ENCODE assay signal across 8 cellular contexts in the genomic region with DNA sequence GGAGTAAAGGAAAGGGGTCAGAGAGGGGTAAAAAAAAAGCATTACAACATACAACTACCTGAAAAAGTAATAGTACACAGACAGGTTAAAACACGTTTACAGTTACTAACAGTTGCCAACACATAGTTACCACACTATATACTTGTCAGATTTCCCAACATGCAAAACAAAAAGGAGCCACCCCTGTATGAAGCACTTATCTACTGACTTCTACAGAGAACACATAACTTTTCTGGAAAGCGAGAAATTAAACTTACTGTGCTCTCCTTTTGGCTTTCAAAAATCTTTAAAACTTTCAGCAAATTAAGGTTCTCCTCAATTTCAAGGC. TPM values are rescaled to one million over a fixed set of nuclear protein-coding genes. Genes with fewer than 3 reads are reported as not detected.
DNase-seq lines count a peak whose midpoint lies in the region; ATAC-seq and TF ChIP-seq lines count a peak whose summit lies in the region.

No MANE protein-coding gene starts in this region.

- no peaks in the 10 kb centered on the region for H3K9me3 ChIP-seq in gastroesophageal sphincter
- no peaks in the 10 kb centered on the region for H3K9me3 ChIP-seq in suprapubic skin

- peaks cover 7 to 62% (median 21%) of the 10 kb centered on the region in 3 donors for H3K4me1 ChIP-seq in gastroesophageal sphincter
- H3K4me1 ChIP-seq in suprapubic skin: peaks cover 53% of the 10 kb centered on the region

- H3K36me3 ChIP-seq in gastroesophageal sphincter: no peaks in the 10 kb centered on the region
- H3K36me3 ChIP-seq in suprapubic skin: no peaks in the 10 kb centered on the region

- CTCF ChIA-PET in activated B cell treated with CpG ODN at 0.5 μM for 24 hours (lab: Charles Lee): no interaction called here

- peak overlapping the region; percentile 67 to 97 for H3K4me3 ChIP-seq in gastroesophageal sphincter
- peak overlapping the region; percentile 96 for H3K4me3 ChIP-seq in suprapubic skin

- no peak for DNase-seq in activated T-cell treated with anti-CD3 and anti-CD28 coated beads, Interleukin-2, amount 50 U/mL, for 24 hours
- DNase-seq in activated T-cell treated with anti-CD3 and anti-CD28 coated beads, Interleukin-2, amount 50 U/mL, for 48 hours: no peak
- DNase-seq in activated B cell treated with CpG ODN at 0.5 μM for 24 hours (no peak), suprapubic skin (ENCODE audit: low spot score in 2 of 2) (no peak), HCEC 1CT (no peak)

- peaks cover 19% of the 10 kb centered on the region for H3K36me3 Mint-ChIP-seq in activated T-cell treated with anti-CD3 and anti-CD28 coated beads, Interleukin-2, amount 50 U/mL, for 24 hours (ENCODE audit: low read depth)
- H3K36me3 Mint-ChIP-seq in activated B cell treated with CpG ODN at 0.5 μM for 24 hours (ENCODE audit: low read depth): peaks cover 12% of the 10 kb centered on the region

- 23 to 32% methylated on average over 2 of the region's 2 CpGs for WGBS in gastroesophageal sphincter (ENCODE audit: low coverage in 1 of 2), 2 donors
- WGBS in suprapubic skin: 16% methylated on average over 2 of the region's 2 CpGs

- peak overlapping the region; percentile 98 for H3K27ac Mint-ChIP-seq in activated T-cell treated with anti-CD3 and anti-CD28 coated beads, Interleukin-2, amount 50 U/mL, for 24 hours
- peak overlapping the region; percentile 83 for H3K27ac Mint-ChIP-seq in activated B cell treated with CpG ODN at 0.5 μM for 24 hours

- POLR2A ChIA-PET in activated B cell treated with CpG ODN at 0.5 μM for 24 hours (lab: Charles Lee): interaction anchor here (0.6 to 3.3 kb wide), 4 partner anchors 70 to 296 kb away, joined by 3 to 33 read pairs (median 7); partner anchors contain the start of gene YME1L1

- ATAC-seq in activated B cell treated with CpG ODN at 0.5 μM for 24 hours (ENCODE audit: low read depth) (no peak), gastroesophageal sphincter (no peak), HG03108 (IDR thresholded peaks at IDR 0.05; ENCODE audit: unreplicated experiment) (no peak), GM19035 (IDR thresholded peaks at IDR 0.05; ENCODE audit: unreplicated experiment) (no peak)

- H3K9me3 Mint-ChIP-seq in activated T-cell treated with anti-CD3 and anti-CD28 coated beads, Interleukin-2, amount 50 U/mL, for 24 hours: no peaks in the 10 kb centered on the region
- no peaks in the 10 kb centered on the region for H3K9me3 Mint-ChIP-seq in activated B cell treated with CpG ODN at 0.5 μM for 24 hours

- TF ChIP-seq CTCF in activated B cell treated with CpG ODN at 0.5 μM for 24 hours (IDR thresholded peaks at IDR 0.05) (no peak), gastroesophageal sphincter (IDR thresholded peaks at IDR 0.05) (no peak), suprapubic skin (IDR thresholded peaks at IDR 0.05) (no peak)

- TF ChIP-seq EP300 in gastroesophageal sphincter (IDR thresholded peaks at IDR 0.05) (no peak), suprapubic skin (IDR thresholded peaks at IDR 0.05) (no peak)

- H3K4me3 Mint-ChIP-seq in activated T-cell treated with anti-CD3 and anti-CD28 coated beads, Interleukin-2, amount 50 U/mL, for 24 hours: peak overlapping the region; percentile 92
- peak overlapping the region; percentile 98 for H3K4me3 Mint-ChIP-seq in activated B cell treated with CpG ODN at 0.5 μM for 24 hours

- TF ChIP-seq POLR2A in gastroesophageal sphincter (IDR thresholded peaks at IDR 0.05) (no peak), suprapubic skin (IDR thresholded peaks at IDR 0.05) (no peak)

- no peaks in the 10 kb centered on the region for H3K27me3 Mint-ChIP-seq in activated T-cell treated with anti-CD3 and anti-CD28 coated beads, Interleukin-2, amount 50 U/mL, for 24 hours
- peaks cover 3% of the 10 kb centered on the region for H3K27me3 Mint-ChIP-seq in activated B cell treated with CpG ODN at 0.5 μM for 24 hours

- H3K27ac ChIP-seq in gastroesophageal sphincter (peak overlapping the region in 3 of 4 donors; percentile 32 to 95 (median 93)), suprapubic skin (peak overlapping the region; percentile 98)

- H3K27me3 ChIP-seq in gastroesophageal sphincter: peaks cover 10% of the 10 kb centered on the region
- H3K27me3 ChIP-seq in suprapubic skin: no peaks in the 10 kb centered on the region

- intact Hi-C loops in activated B cell treated with CpG ODN at 0.5 μM for 24 hours (cut with micrococcal nuclease): loop anchor here (1.0 to 5.0 kb wide), 3 partner anchors 8 to 36 kb away; no protein-coding TSS in a partner anchor

- H3K4me1 Mint-ChIP-seq in activated T-cell treated with anti-CD3 and anti-CD28 coated beads, Interleukin-2, amount 50 U/mL, for 24 hours (ENCODE audit: low read depth): peaks cover 54% of the 10 kb centered on the region
- H3K4me1 Mint-ChIP-seq in activated B cell treated with CpG ODN at 0.5 μM for 24 hours: peaks cover 62% of the 10 kb centered on the region

RNA-seq across cellular contexts. Expression of gene ABI1, which starts 2.1 kb away (rescaled TPM):
- total RNA-seq in activated B cell treated with CpG ODN at 0.5 μM for 24 hours (76.7 and 83.5 TPM in 2 replicates), gastroesophageal sphincter (10 to 100 TPM; 46.4 to 70.9 (median 50.8) TPM), suprapubic skin (10 to 100 TPM; 62.9 to 78.8 (median 71.8) TPM)
